ENCODE assay signal across 8 cellular contexts in the genomic region with DNA sequence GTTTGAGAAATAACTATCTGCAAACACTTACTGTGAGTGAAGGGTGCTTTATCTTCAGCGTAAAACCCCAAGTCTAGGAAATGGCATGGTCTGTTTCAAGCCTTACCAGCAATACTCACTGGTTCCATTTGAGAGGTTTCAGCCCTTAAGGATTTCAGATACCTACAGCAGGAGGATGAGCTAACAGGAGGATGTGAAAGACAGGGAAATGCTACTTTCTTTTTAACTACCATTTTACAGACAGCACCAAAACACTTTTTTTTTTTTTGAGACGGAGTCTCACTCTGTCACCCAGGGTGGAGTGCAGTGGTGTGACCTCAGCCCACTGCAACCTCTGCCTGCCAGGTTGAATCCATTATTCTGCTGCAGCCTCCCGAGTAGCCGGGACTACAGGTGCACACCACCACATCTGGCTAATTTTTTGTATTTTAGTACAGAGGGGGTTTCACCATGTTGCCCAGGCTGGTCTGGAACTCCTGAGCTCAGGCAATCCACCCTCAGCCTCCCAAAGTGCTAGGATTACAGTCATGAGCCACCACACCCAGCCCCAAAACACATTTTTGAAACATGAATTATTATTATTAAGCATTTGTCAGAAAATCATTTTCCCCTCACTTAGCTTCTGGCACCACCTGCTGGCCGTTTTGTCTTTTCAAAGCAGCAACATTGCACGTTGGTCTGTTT. TPM values are rescaled to one million over a fixed set of nuclear protein-coding genes. Genes with fewer than 3 reads are reported as not detected.
DNase-seq lines count a peak whose midpoint lies in the region; ATAC-seq and TF ChIP-seq lines count a peak whose summit lies in the region.

No MANE protein-coding gene starts in this region.

- no peak for ATAC-seq in Right ventricle myocardium superior (ENCODE audit: poor library complexity)
- no peak for ATAC-seq in GM18502 (IDR thresholded peaks at IDR 0.05; ENCODE audit: poor library complexity, unreplicated experiment)
- ATAC-seq in HG02798 (IDR thresholded peaks at IDR 0.05; ENCODE audit: poor library complexity, unreplicated experiment) = no peak

- no peaks in the 10 kb centered on the region for H3K9me3 Mint-ChIP-seq in activated naive CD4-positive, alpha-beta T cell treated with anti-CD3 and anti-CD28 coated beads, Interleukin-2, amount 10 ng/mL, durations not matched to agents 7 days and 5 days

- peaks cover 65% of the 10 kb centered on the region for H3K4me1 Mint-ChIP-seq in activated naive CD4-positive, alpha-beta T cell treated with anti-CD3 and anti-CD28 coated beads, Interleukin-2, amount 10 ng/mL, durations not matched to agents 7 days and 5 days

- H3K27me3 Mint-ChIP-seq in activated naive CD4-positive, alpha-beta T cell treated with anti-CD3 and anti-CD28 coated beads, Interleukin-2, amount 10 ng/mL, durations not matched to agents 7 days and 5 days = peaks cover 6% of the 10 kb centered on the region

- intact Hi-C loops in Right ventricle myocardium superior (cut with DNase I) = no loop called here

- peaks cover 40% of the 10 kb centered on the region for H3K36me3 Mint-ChIP-seq in activated naive CD4-positive, alpha-beta T cell treated with anti-CD3 and anti-CD28 coated beads, Interleukin-2, amount 10 ng/mL, durations not matched to agents 7 days and 5 days

- H3K4me3 ChIP-seq in retinal pigment epithelial cell (ENCODE audit: low read length) = no peak overlapping the region

- CTCF ChIA-PET in activated naive CD4-positive, alpha-beta T cell treated with anti-CD3 and anti-CD28 coated beads, Interleukin-2, amount 10 ng/mL, durations not matched to agents 7 days and 5 days (lab: Charles Lee) = interaction anchor here (0.6 to 3.5 kb wide), 33 partner anchors 10 to 444 kb away, joined by 3 to 52 read pairs (median 4); a partner anchor contains a TSS

- TF ChIP-seq CTCF in retinal pigment epithelial cell (conservative IDR thresholded peaks at IDR 0.05; ENCODE audit: low read depth, low read length) = peak; percentile 74

- peak overlapping the region; percentile 96 for H3K27ac Mint-ChIP-seq in activated naive CD4-positive, alpha-beta T cell treated with anti-CD3 and anti-CD28 coated beads, Interleukin-2, amount 10 ng/mL, durations not matched to agents 7 days and 5 days

- H3K4me3 Mint-ChIP-seq in activated naive CD4-positive, alpha-beta T cell treated with anti-CD3 and anti-CD28 coated beads, Interleukin-2, amount 10 ng/mL, durations not matched to agents 7 days and 5 days = peak overlapping the region; percentile 59

- in situ Hi-C loops in SK-MEL-5 (cut with HindIII; ENCODE audit: low pct_unique_long_range_greater_than_20kb, low sequenced_read_pairs) = no loop called here

- DNase-seq in COR-L47 (lab: John Stamatoyannopoulos, UW) (peak; percentile 36), HT-29 (ENCODE audit: low spot score) (peak; percentile 72), SK-MEL-5 (ENCODE audit: low read depth, low spot score) (peak; percentile 73), Right ventricle myocardium superior (peak; percentile 71), retinal pigment epithelial cell (ENCODE audit: low read depth) (peak; percentile 14)
- peak; percentile 84 for DNase-seq in activated naive CD4-positive, alpha-beta T cell treated with anti-CD3 and anti-CD28 coated beads, Interleukin-2, amount 10 ng/mL, durations not matched to agents 7 days and 5 days

RNA-seq across cellular contexts. Expression of a gene that starts 4.6 kb away (rescaled TPM):
- 11.8 and 15.6 TPM in 2 replicates for total RNA-seq in HT-29 (2014; rRNA removed; shearing (Covaris generic))
- total RNA-seq in SK-MEL-5 (2014; rRNA removed; shearing (Covaris generic)) = 6.9 and 11.3 TPM in 2 replicates
- 10.6 and 11.5 TPM in 2 replicates for polyA plus RNA-seq in SK-MEL-5 (2015; cell fraction: cytosol; rRNA removed)
- polyA plus RNA-seq in SK-MEL-5 (2015; cell fraction: nucleus; rRNA removed) = 3.3 and 4.2 TPM in 2 replicates
- total RNA-seq in Right ventricle myocardium superior = 8.1 TPM

RNA-seq across cellular contexts. Expression of a gene that starts 4.8 kb away (rescaled TPM):
- total RNA-seq in HT-29 (2014; rRNA removed; shearing (Covaris generic)) = 30.2 and 34.3 TPM in 2 replicates
- 54.9 and 57.2 TPM in 2 replicates for total RNA-seq in SK-MEL-5 (2014; rRNA removed; shearing (Covaris generic))
- polyA plus RNA-seq in SK-MEL-5 (2015; cell fraction: cytosol; rRNA removed) = 26.0 and 26.2 TPM in 2 replicates
- polyA plus RNA-seq in SK-MEL-5 (2015; cell fraction: nucleus; rRNA removed) = 80.8 and 124 TPM in 2 replicates
- 20.8 TPM for total RNA-seq in Right ventricle myocardium superior

RNA-seq across cellular contexts. Expression of a gene that starts 33.9 kb away (rescaled TPM):
- 76.1 and 81.6 TPM in 2 replicates for total RNA-seq in HT-29 (2014; rRNA removed; shearing (Covaris generic))
- 394 and 409 TPM in 2 replicates for total RNA-seq in SK-MEL-5 (2014; rRNA removed; shearing (Covaris generic))
- 360 and 403 TPM in 2 replicates for polyA plus RNA-seq in SK-MEL-5 (2015; cell fraction: cytosol; rRNA removed)
- polyA plus RNA-seq in SK-MEL-5 (2015; cell fraction: nucleus; rRNA removed) = 96.1 and 97.3 TPM in 2 replicates
- 70.5 TPM for total RNA-seq in Right ventricle myocardium superior

Comparison
In these comparisons a context has a peak if more than half of its experiments do, and no peak if none do; other contexts are left out.
1. DNase-seq: peak in every context shown above with its lines; median percentile 84 in activated naive CD4-positive, alpha-beta T cell treated with anti-CD3 and anti-CD28 coated beads, Interleukin-2, amount 10 ng/mL, durations not matched to agents 7 days and 5 days; 73 in SK-MEL-5; 72 in HT-29; 71 in Right ventricle myocardium superior; 36 in COR-L47; 14 in retinal pigment epithelial cell.